In genomic region chr10:31819393-31819820, GRCh38 we compare ENCODE assay signal across 17 cellular contexts.
DNase-seq lines count a peak whose midpoint lies in the region; ATAC-seq, FAIRE-seq and TF ChIP-seq lines count a peak whose summit lies in the region.
"Had no signal": no experiment of that assay in that cellular context is flagged by ENCODE, and none has a peak within 500 bp of the region (broad histone marks: within the 10 kb centered on the region; RNA-seq: fewer than 3 reads in every experiment).

No MANE protein-coding gene starts in this region.

- H3K27ac Mint-ChIP-seq in brain: peak overlapping the region in 3 of 5 experiments; percentile 6 to 91 (median 73)
- H3K27ac Mint-ChIP-seq: CD4-positive, CD25-positive, alpha-beta regulatory T cell; stimulated activated effector memory CD8-positive, alpha-beta T cell treated with anti-CD3 and anti-CD28 coated beads, Interleukin-12 subunit alpha, Interleukin-12 subunit beta, amount 100 ng/mL, for 72 hours had no signal

- FAIRE-seq in H54 (lab: Jason Lieb, UNC): peak; percentile 53
- FAIRE-seq: endometrium, GM18507 had no signal

- H3K27ac ChIP-seq in right cardiac atrium (ENCODE audit: low read length): no peak overlapping the region
- peak overlapping the region; percentile 56 for H3K27ac ChIP-seq in subcutaneous abdominal adipose tissue (ENCODE audit: low read depth, low read length)
- H3K27ac ChIP-seq in lower lobe of right lung: no peak overlapping the region
- H3K27ac ChIP-seq: cardiac muscle cell had no signal

- H3K4me1 ChIP-seq in right cardiac atrium (ENCODE audit: control insufficient read depth, insufficient read depth, low read length): peaks cover 6% of the 10 kb centered on the region
- peaks cover 2 to 14% (median 8%) of the 10 kb centered on the region in 5 donors for H3K4me1 ChIP-seq in subcutaneous abdominal adipose tissue (ENCODE audit: control insufficient read depth in 5 of 5, insufficient read depth in 5 of 5, low read length in 5 of 5)
- H3K4me1 ChIP-seq in lower lobe of right lung: no peaks in the 10 kb centered on the region

- H3K4me3 Mint-ChIP-seq in brain: peak overlapping the region in 1 of 5 experiments; percentile 33
- H3K4me3 Mint-ChIP-seq: CD4-positive, CD25-positive, alpha-beta regulatory T cell; stimulated activated effector memory CD8-positive, alpha-beta T cell treated with anti-CD3 and anti-CD28 coated beads, Interleukin-12 subunit alpha, Interleukin-12 subunit beta, amount 100 ng/mL, for 72 hours had no signal

- no peak overlapping the region for H3K4me3 ChIP-seq in right cardiac atrium (ENCODE audit: low read length)
- H3K4me3 ChIP-seq in subcutaneous abdominal adipose tissue (ENCODE audit: low read depth in 1 of 5, low read length in 5 of 5): no peak overlapping the region
- H3K4me3 ChIP-seq in lower lobe of right lung: no peak overlapping the region
- H3K4me3 ChIP-seq: cardiac muscle cell, mucosa of descending colon had no signal

- peaks cover 31% of the 10 kb centered on the region for H3K4me1 Mint-ChIP-seq in brain
- H3K4me1 Mint-ChIP-seq: stimulated activated effector memory CD8-positive, alpha-beta T cell treated with anti-CD3 and anti-CD28 coated beads, Interleukin-12 subunit alpha, Interleukin-12 subunit beta, amount 100 ng/mL, for 72 hours had no signal

- 55% methylated on average over 3 of the region's 3 CpGs for WGBS in right cardiac atrium

- DNase-seq in H54 (ENCODE audit: insufficient read length, low spot score) (no peak), right cardiac atrium (peak; percentile 50 to 75 (median 69)), SW 1271 (lab: John Stamatoyannopoulos, UW) (no peak), GM19238 (ENCODE audit: insufficient read length, low spot score) (no peak), lower lobe of right lung (no peak)
- no peak for DNase-seq in activated naive CD4-positive, alpha-beta T cell treated with anti-CD3 and anti-CD28 coated beads, Interleukin-2, amount 50 U/mL, for 16 hours
- DNase-seq: activated CD4-positive, alpha-beta T cell treated with anti-CD3 and anti-CD28 coated beads, Interleukin-2, amount 50 U/mL, for 4 hours; CD4-positive, CD25-positive, alpha-beta regulatory T cell; NCI-H2227 treated with DMSO at 0.1 percent for 48 hours; stimulated activated CD4-positive, alpha-beta T cell treated with anti-CD3 and anti-CD28 coated beads, Interleukin-4, amount 100 ng/mL, for 1 hour had no signal

- peaks cover 25% of the 10 kb centered on the region for H3K36me3 Mint-ChIP-seq in brain

- no peak for TF ChIP-seq POLR2A in H54 (IDR thresholded peaks at IDR 0.05; ENCODE audit: low read depth, low read length)

- intact Hi-C loops in right cardiac atrium (cut with DNase I): loop anchor here in 2 of 4 donors (10.0 kb wide), 2 partner anchors 1065 to 1085 kb away; no protein-coding TSS in a partner anchor
- intact Hi-C loops in lower lobe of right lung (cut with DNase I): no loop called here

- ATAC-seq in right cardiac atrium (peak; percentile 73 to 78), lower lobe of right lung (no peak)
- ATAC-seq: mucosa of descending colon; stimulated activated effector memory CD8-positive, alpha-beta T cell treated with anti-CD3 and anti-CD28 coated beads, Interleukin-12 subunit alpha, Interleukin-12 subunit beta, amount 100 ng/mL, for 72 hours had no signal

- H3K9ac ChIP-seq in subcutaneous abdominal adipose tissue (ENCODE audit: low read length in 5 of 5): no peak overlapping the region

- H3K9me3 ChIP-seq in right cardiac atrium (ENCODE audit: control insufficient read depth, low read length) (no peaks in the 10 kb centered on the region), subcutaneous abdominal adipose tissue (ENCODE audit: control insufficient read depth in 5 of 5, low read length in 5 of 5) (no peaks in the 10 kb centered on the region), lower lobe of right lung (no peaks in the 10 kb centered on the region)
- H3K9me3 ChIP-seq: mucosa of descending colon had no signal

- no peak for TF ChIP-seq CTCF in brain (conservative IDR thresholded peaks at IDR 0.05)
- no peak for TF ChIP-seq CTCF in lower lobe of right lung (IDR thresholded peaks at IDR 0.05)

- H3K27me3 ChIP-seq in right cardiac atrium (ENCODE audit: control insufficient read depth, insufficient read depth) (no peaks in the 10 kb centered on the region), subcutaneous abdominal adipose tissue (ENCODE audit: control insufficient read depth in 5 of 5, insufficient read depth in 4 of 5, low read length in 5 of 5) (no peaks in the 10 kb centered on the region), lower lobe of right lung (ENCODE audit: low read depth) (no peaks in the 10 kb centered on the region)
- H3K27me3 ChIP-seq: cardiac muscle cell had no signal

- H3K36me3 ChIP-seq in subcutaneous abdominal adipose tissue (ENCODE audit: control insufficient read depth in 5 of 5, insufficient read depth in 5 of 5, low read length in 5 of 5) (peaks cover 0 to 12% (median 3%) of the 10 kb centered on the region in 5 donors), lower lobe of right lung (peaks cover 29% of the 10 kb centered on the region)

- no peaks in the 10 kb centered on the region for H3K9me3 Mint-ChIP-seq in brain
- H3K9me3 Mint-ChIP-seq: CD4-positive, CD25-positive, alpha-beta regulatory T cell; stimulated activated effector memory CD8-positive, alpha-beta T cell treated with anti-CD3 and anti-CD28 coated beads, Interleukin-12 subunit alpha, Interleukin-12 subunit beta, amount 100 ng/mL, for 72 hours had no signal

- H3K27me3 Mint-ChIP-seq in brain: no peaks in the 10 kb centered on the region
- H3K27me3 Mint-ChIP-seq: CD4-positive, CD25-positive, alpha-beta regulatory T cell had no signal

Comparison
In these comparisons a context has a peak if more than half of its experiments do, and no peak if none do; other contexts are left out.
1. DNase-seq: peak in right cardiac atrium (3 of 3); none in H54 (single experiment), SW 1271 (0 of 2), GM19238 (single experiment), lower lobe of right lung (single experiment) and activated naive CD4-positive, alpha-beta T cell treated with anti-CD3 and anti-CD28 coated beads, Interleukin-2, amount 50 U/mL, for 16 hours (single experiment).
2. ATAC-seq: peak in right cardiac atrium (2 of 2); none in lower lobe of right lung (0 of 2).